In genomic region chr1:198056255-198056654, GRCh38 we compare ENCODE assay signal across 8 cellular contexts.
A peak's percentile ranks its signal among the peaks of the same experiment; 100 is the strongest.
DNase-seq lines count a peak whose midpoint lies in the region; ATAC-seq and TF ChIP-seq lines count a peak whose summit lies in the region.

No MANE protein-coding gene starts in this region.

- H3K36me3 Mint-ChIP-seq in CD4-positive, alpha-beta T cell (ENCODE audit: low read depth): no peaks in the 10 kb centered on the region

- H3K4me3 Mint-ChIP-seq in CD4-positive, alpha-beta T cell: no peak overlapping the region

- H3K9me3 ChIP-seq in iPS DF 6.9 (ENCODE audit: control insufficient read depth, insufficient read depth, low read length): no peaks in the 10 kb centered on the region
- H3K9me3 ChIP-seq in CD4-positive, alpha-beta T cell (ENCODE audit: control insufficient read depth, low read length): no peaks in the 10 kb centered on the region

- no peak overlapping the region for H3K4me3 ChIP-seq in iPS DF 6.9 (ENCODE audit: low read length)

- WGBS in iPS DF 6.9 (ENCODE audit: insufficient coverage, insufficient read length): no CpG with 5 or more reads among the region's 2 CpGs

- H3K9me3 Mint-ChIP-seq in CD4-positive, alpha-beta T cell: no peaks in the 10 kb centered on the region

- peak; percentile 56 for ATAC-seq in GM21390 (IDR thresholded peaks at IDR 0.05; ENCODE audit: unreplicated experiment)
- ATAC-seq in CD4-positive, alpha-beta T cell (ENCODE audit: poor library complexity): no peak

- POLR2A ChIA-PET in CD4-positive, alpha-beta T cell (lab: Charles Lee): no interaction called here

- H3K27me3 Mint-ChIP-seq in CD4-positive, alpha-beta T cell: peaks cover 4% of the 10 kb centered on the region

- CTCF ChIA-PET in CD4-positive, alpha-beta T cell (lab: Charles Lee): no interaction called here

- TF ChIP-seq CTCF in CD4-positive, alpha-beta T cell (IDR thresholded peaks at IDR 0.05): no peak

- no peaks in the 10 kb centered on the region for H3K4me1 Mint-ChIP-seq in CD4-positive, alpha-beta T cell (ENCODE audit: low read depth)

- H3K36me3 ChIP-seq in iPS DF 6.9 (ENCODE audit: control insufficient read depth, insufficient read depth, low read length): no peaks in the 10 kb centered on the region

- H3K27ac Mint-ChIP-seq in CD4-positive, alpha-beta T cell: no peak overlapping the region

- no peak overlapping the region for H3K27ac ChIP-seq in iPS DF 6.9 (ENCODE audit: low read length)
- H3K27ac ChIP-seq in CD4-positive, alpha-beta T cell (ENCODE audit: low read depth, low read length): no peak overlapping the region

- DNase-seq in ELF-1 (ENCODE audit: low read depth, low spot score) (peak; percentile 57), NCI-H69 (lab: John Stamatoyannopoulos, UW) (peak; percentile 48), iPS DF 6.9 (ENCODE audit: low read depth, low spot score) (peak; percentile 39), 8988T (no peak), inferior parietal cortex (ENCODE audit: extremely low spot score) (no peak), SKM-1 (lab: John Stamatoyannopoulos, UW; ENCODE audit: unreplicated experiment) (no peak)
- DNase-seq in CD4-positive, alpha-beta T cell: no peak

- no peaks in the 10 kb centered on the region for H3K27me3 ChIP-seq in iPS DF 6.9 (ENCODE audit: control insufficient read depth, insufficient read depth, low read length)
- no peaks in the 10 kb centered on the region for H3K27me3 ChIP-seq in CD4-positive, alpha-beta T cell (ENCODE audit: control insufficient read depth, insufficient read depth, low read length)

- intact Hi-C loops in CD4-positive, alpha-beta T cell (cut with DNase I, micrococcal nuclease): loop anchor here in 1 of 2 experiments (10.0 kb wide), 1 partner anchor 61 kb away; no protein-coding TSS in a partner anchor

- H3K4me1 ChIP-seq in iPS DF 6.9 (ENCODE audit: control insufficient read depth, insufficient read depth, low read length): no peaks in the 10 kb centered on the region

Comparison
In these comparisons a context has a peak if more than half of its experiments do, and no peak if none do; other contexts are left out.
1. DNase-seq: peak in ELF-1 (single experiment), NCI-H69 (single experiment) and iPS DF 6.9 (single experiment); none in 8988T (single experiment), inferior parietal cortex (single experiment), SKM-1 (single experiment) and CD4-positive, alpha-beta T cell (0 of 10).